Comparison of ENCODE assay signal across 9 cellular contexts in the genomic region with DNA sequence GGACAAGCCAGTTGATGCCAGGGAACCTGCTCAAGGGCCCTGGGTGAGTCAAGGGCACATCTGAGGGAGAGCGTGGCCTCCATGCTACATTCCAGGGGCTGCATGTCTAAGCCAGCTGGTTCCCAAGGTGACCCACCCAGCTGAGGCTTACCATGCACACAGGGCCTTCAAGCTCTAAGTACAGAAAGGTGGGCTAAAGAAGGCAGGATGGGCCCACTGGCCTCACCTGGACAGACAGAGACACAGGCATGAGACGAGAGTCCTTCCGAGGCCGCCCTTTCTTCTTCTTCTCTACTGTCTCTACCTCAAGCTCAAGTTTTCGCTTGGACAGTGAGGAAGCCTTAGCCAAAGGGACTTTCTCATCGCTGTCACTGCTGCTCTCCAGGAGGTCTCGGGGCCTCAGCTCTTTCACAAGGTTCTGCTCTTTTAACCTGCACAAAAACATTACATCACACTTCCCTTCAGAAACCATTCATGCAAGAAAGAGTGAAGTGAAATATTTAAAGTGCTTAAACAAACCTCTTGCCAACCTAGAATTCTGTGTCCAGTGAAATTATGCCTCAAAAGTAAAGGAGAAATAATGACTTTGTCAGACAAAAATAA.
A peak's percentile ranks its signal among the peaks of the same experiment; 100 is the strongest.
DNase-seq lines count a peak whose midpoint lies in the region; ATAC-seq, FAIRE-seq and TF ChIP-seq lines count a peak whose summit lies in the region.
"Had no signal": no experiment of that assay in that cellular context is flagged by ENCODE, and none has a peak within 500 bp of the region (broad histone marks: within the 10 kb centered on the region; RNA-seq: fewer than 3 reads in every experiment).

No MANE protein-coding gene starts in this region.

- H3K36me3 ChIP-seq in kidney epithelial cell (ENCODE audit: control insufficient read depth, insufficient read depth, low read length): peaks cover 7% of the 10 kb centered on the region
- H3K36me3 ChIP-seq in effector memory CD4-positive, alpha-beta T cell (ENCODE audit: control insufficient read depth, insufficient read depth, low read length): peaks cover 59% of the 10 kb centered on the region

- FAIRE-seq in GM12891 (lab: Jason Lieb, UNC): peak; percentile 83

- no peaks in the 10 kb centered on the region for H3K27me3 ChIP-seq in kidney epithelial cell (ENCODE audit: control insufficient read depth, insufficient read depth, low read length)
- no peaks in the 10 kb centered on the region for H3K27me3 ChIP-seq in effector memory CD4-positive, alpha-beta T cell (replicated peaks; ENCODE audit: control insufficient read depth, insufficient read depth, low read length, poor library complexity, severe bottlenecking)

- no peak overlapping the region for H3K27ac ChIP-seq in effector memory CD4-positive, alpha-beta T cell (ENCODE audit: insufficient read depth, low read length, poor library complexity, severe bottlenecking)

- peak; percentile 50 for DNase-seq in GM12891 (ENCODE audit: insufficient read length, low spot score)
- DNase-seq in kidney epithelial cell (ENCODE audit: low read depth): peak; percentile 34
- DNase-seq in HT-29 (ENCODE audit: low spot score): no peak
- no peak for DNase-seq in NCI-H748 (lab: John Stamatoyannopoulos, UW; ENCODE audit: unreplicated experiment)
- DNase-seq in NCI-H2107 treated with DMSO at 0.1 percent for 48 hours (lab: John Stamatoyannopoulos, UW; ENCODE audit: unreplicated experiment): no peak
- no peak for DNase-seq in effector memory CD4-positive, alpha-beta T cell
- DNase-seq: aorta had no signal

- no peak overlapping the region for H3K4me3 ChIP-seq in kidney epithelial cell (ENCODE audit: low read depth, low read length)
- H3K4me3 ChIP-seq in effector memory CD4-positive, alpha-beta T cell (ENCODE audit: insufficient read depth, low read depth, low read length, poor library complexity, severe bottlenecking): no peak overlapping the region

- ATAC-seq in GM21528 (IDR thresholded peaks at IDR 0.05; ENCODE audit: low FRiP score, unreplicated experiment): peak; percentile 70
- ATAC-seq in HG03520 (IDR thresholded peaks at IDR 0.05; ENCODE audit: unreplicated experiment): peak; percentile 53

- no peaks in the 10 kb centered on the region for H3K9me3 ChIP-seq in effector memory CD4-positive, alpha-beta T cell (ENCODE audit: control insufficient read depth, low read length)

- no peak for TF ChIP-seq POLR2A in GM12891 (IDR thresholded peaks at IDR 0.05; ENCODE audit: low read depth, low read length)

- H3K4me1 ChIP-seq in effector memory CD4-positive, alpha-beta T cell (ENCODE audit: control insufficient read depth, insufficient read depth, low read length, poor library complexity, severe bottlenecking): no peaks in the 10 kb centered on the region

- no peak for TF ChIP-seq CTCF in kidney epithelial cell (IDR thresholded peaks at IDR 0.05; ENCODE audit: insufficient read depth, low read length, poor library complexity, severe bottlenecking)

TF ChIP-seq in GM12891, 5 proteins besides CTCF, POLR2A, EP300 and RAD21:
- TF ChIP-seq SPI1 (IDR thresholded peaks at IDR 0.05; ENCODE audit: low read depth, low read length): peak; percentile 80
- peak; percentile 80 for TF ChIP-seq PAX5 (IDR thresholded peaks at IDR 0.05; ENCODE audit: insufficient read depth, low read length, severe bottlenecking)
- no peak for TF ChIP-seq POU2F2 (IDR thresholded peaks at IDR 0.05; ENCODE audit: low read depth, low read length)

Comparison
In these comparisons a context has a peak if more than half of its experiments do, and no peak if none do; other contexts are left out.
1. DNase-seq: peak in GM12891 (single experiment) and kidney epithelial cell (single experiment); none in HT-29 (single experiment), NCI-H748 (single experiment), NCI-H2107 treated with DMSO at 0.1 percent for 48 hours (single experiment) and effector memory CD4-positive, alpha-beta T cell (0 of 3).